ENCODE assay signal across 1 cellular context in the genomic region with DNA sequence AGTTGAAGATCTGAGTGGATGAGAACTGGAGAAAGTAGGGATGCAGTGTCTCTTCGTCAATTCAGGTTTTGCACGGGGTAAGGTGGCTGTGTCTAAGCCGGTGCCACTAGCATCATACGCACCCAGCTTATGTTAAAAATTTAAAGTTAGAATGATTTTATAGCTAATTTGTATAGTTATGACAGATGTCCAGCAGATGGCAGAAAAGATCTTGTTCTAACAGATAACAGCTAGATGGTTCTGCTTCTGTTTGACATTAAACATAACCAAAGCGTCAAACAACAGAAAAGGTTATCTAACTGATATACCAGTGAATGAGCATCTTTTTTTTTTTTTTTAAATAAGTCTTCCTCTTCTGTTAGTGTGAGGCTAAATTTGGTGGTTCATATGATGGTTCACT.
TF ChIP-seq lines count a peak whose summit lies in the region.

No MANE protein-coding gene starts in this region.

TF ChIP-seq in K562, 482 proteins besides CTCF, POLR2A, EP300 and RAD21 (continued from another document):
- TF ChIP-seq, protein P1, sequence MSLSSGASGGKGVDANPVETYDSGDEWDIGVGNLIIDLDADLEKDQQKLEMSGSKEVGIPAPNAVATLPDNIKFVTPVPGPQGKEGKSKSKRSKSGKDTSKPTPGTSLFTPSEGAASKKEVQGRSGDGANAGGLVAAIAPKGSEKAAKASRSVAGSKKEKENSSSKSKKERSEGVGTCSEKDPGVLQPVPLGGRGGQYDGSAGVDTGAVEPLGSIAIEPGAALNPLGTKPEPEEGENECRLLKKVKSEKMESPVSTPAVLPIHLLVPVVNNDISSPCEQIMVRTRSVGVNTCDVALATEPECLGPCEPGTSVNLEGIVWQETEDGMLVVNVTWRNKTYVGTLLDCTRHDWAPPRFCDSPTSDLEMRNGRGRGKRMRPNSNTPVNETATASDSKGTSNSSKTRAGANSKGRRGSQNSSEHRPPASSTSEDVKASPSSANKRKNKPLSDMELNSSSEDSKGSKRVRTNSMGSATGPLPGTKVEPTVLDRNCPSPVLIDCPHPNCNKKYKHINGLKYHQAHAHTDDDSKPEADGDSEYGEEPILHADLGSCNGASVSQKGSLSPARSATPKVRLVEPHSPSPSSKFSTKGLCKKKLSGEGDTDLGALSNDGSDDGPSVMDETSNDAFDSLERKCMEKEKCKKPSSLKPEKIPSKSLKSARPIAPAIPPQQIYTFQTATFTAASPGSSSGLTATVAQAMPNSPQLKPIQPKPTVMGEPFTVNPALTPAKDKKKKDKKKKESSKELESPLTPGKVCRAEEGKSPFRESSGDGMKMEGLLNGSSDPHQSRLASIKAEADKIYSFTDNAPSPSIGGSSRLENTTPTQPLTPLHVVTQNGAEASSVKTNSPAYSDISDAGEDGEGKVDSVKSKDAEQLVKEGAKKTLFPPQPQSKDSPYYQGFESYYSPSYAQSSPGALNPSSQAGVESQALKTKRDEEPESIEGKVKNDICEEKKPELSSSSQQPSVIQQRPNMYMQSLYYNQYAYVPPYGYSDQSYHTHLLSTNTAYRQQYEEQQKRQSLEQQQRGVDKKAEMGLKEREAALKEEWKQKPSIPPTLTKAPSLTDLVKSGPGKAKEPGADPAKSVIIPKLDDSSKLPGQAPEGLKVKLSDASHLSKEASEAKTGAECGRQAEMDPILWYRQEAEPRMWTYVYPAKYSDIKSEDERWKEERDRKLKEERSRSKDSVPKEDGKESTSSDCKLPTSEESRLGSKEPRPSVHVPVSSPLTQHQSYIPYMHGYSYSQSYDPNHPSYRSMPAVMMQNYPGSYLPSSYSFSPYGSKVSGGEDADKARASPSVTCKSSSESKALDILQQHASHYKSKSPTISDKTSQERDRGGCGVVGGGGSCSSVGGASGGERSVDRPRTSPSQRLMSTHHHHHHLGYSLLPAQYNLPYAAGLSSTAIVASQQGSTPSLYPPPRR (CRISPR knock-in tag; IDR thresholded peaks at IDR 0.05; ENCODE audit: borderline replicate concordance) = no peak
- peak; percentile 54 for TF ChIP-seq SMC3 (conservative IDR thresholded peaks at IDR 0.05; ENCODE audit: insufficient read depth, low read depth, low read length)
- no peak for TF ChIP-seq HNRNPUL1 (IDR thresholded peaks at IDR 0.05; ENCODE audit: low read length)
